ENCODE assay signal across 26 cellular contexts in genomic region chr19:48988860-48989259, GRCh38. TPM values are rescaled to one million over a fixed set of nuclear protein-coding genes. Genes with fewer than 3 reads are reported as not detected.
"Had no signal": no experiment of that assay in that cellular context is flagged by ENCODE, and none has a peak within 500 bp of the region (broad histone marks: within the 10 kb centered on the region; RNA-seq: fewer than 3 reads in every experiment).

No MANE protein-coding gene starts in this region.

- DNase-seq: activated CD4-positive, CD25-positive, alpha-beta regulatory T cell treated with anti-CD3 and anti-CD28 coated beads, Interleukin-2, amount 50 U/mL, for 72 hours; activated CD8-positive, alpha-beta memory T cell treated with anti-CD3 and anti-CD28 coated beads, Interleukin-2, amount 50 U/mL, for 48 hours; activated effector memory CD4-positive, alpha-beta T cell treated with Interleukin-2 at 50 U/mL for 16 hours; activated naive CD4-positive, alpha-beta T cell treated with anti-CD3 and anti-CD28 coated beads for 36 hours; activated T-cell treated with anti-CD3 and anti-CD28 coated beads, Interleukin-2, amount 50 U/mL, for 4 hours; aorta; dermis blood vessel endothelial cell; effector CD8-positive, alpha-beta T cell; foreskin melanocyte; left ventricle myocardium superior; mesenchymal stem cell; posterior cingulate gyrus; sigmoid colon; spleen; stimulated activated CD4-positive, alpha-beta T cell treated with anti-CD3 and anti-CD28 coated beads, Interleukin-4, amount 100 ng/mL, for 1 hour; stimulated activated naive CD4-positive, alpha-beta T cell treated with Interleukin-2 at 50 U/mL for 16 hours; T-cell; tibial artery had no signal

- H3K9me3 ChIP-seq: sigmoid colon, spleen, tibial artery had no signal

- H3K4me3 ChIP-seq: sigmoid colon, spleen, tibial artery had no signal

- H3K27me3 ChIP-seq: sigmoid colon, spleen, tibial artery had no signal

- H3K27ac Mint-ChIP-seq: activated naive CD4-positive, alpha-beta T cell treated with anti-CD3 and anti-CD28 coated beads for 36 hours; T-cell had no signal

- H3K27me3 Mint-ChIP-seq: T-cell had no signal

- H3K9me3 Mint-ChIP-seq: activated naive CD4-positive, alpha-beta T cell treated with anti-CD3 and anti-CD28 coated beads for 36 hours; activated T-cell treated with anti-CD3 and anti-CD28 coated beads, Interleukin-2, amount 50 U/mL, for 4 hours; T-cell; T-helper 2 cell treated with Interferon-gamma antibody and Interleukin-4, amounts not matched to agents 5 μg/mL and 100 μg/mL, for 36 hours had no signal

- H3K4me3 Mint-ChIP-seq: activated naive CD4-positive, alpha-beta T cell treated with anti-CD3 and anti-CD28 coated beads for 36 hours; activated T-cell treated with anti-CD3 and anti-CD28 coated beads, Interleukin-2, amount 50 U/mL, for 4 hours; T-cell; T-helper 2 cell treated with Interferon-gamma antibody and Interleukin-4, amounts not matched to agents 5 μg/mL and 100 μg/mL, for 36 hours had no signal

- H3K27ac ChIP-seq: spleen, VCaP had no signal

- ATAC-seq: activated T-cell treated with anti-CD3 and anti-CD28 coated beads, Interleukin-2, amount 50 U/mL, for 4 hours; esophagus mucosa; left ventricle myocardium superior; T-cell had no signal

RNA-seq across cellular contexts. Expression of gene LHB, which starts 28.0 kb away (rescaled TPM):
- total RNA-seq: activated CD8-positive, alpha-beta memory T cell treated with anti-CD3 and anti-CD28 coated beads for 36 hours; activated naive CD4-positive, alpha-beta T cell treated with anti-CD3 and anti-CD28 coated beads for 36 hours; activated T-cell treated with anti-CD3 and anti-CD28 coated beads, Interleukin-2, amount 50 U/mL, for 4 hours; dermis blood vessel endothelial cell; esophagus mucosa; left ventricle myocardium superior; mononuclear cell; myocyte; omental fat pad; sigmoid colon; urinary bladder had no signal
